ENCODE assay signal across 8 cellular contexts in the genomic region with DNA sequence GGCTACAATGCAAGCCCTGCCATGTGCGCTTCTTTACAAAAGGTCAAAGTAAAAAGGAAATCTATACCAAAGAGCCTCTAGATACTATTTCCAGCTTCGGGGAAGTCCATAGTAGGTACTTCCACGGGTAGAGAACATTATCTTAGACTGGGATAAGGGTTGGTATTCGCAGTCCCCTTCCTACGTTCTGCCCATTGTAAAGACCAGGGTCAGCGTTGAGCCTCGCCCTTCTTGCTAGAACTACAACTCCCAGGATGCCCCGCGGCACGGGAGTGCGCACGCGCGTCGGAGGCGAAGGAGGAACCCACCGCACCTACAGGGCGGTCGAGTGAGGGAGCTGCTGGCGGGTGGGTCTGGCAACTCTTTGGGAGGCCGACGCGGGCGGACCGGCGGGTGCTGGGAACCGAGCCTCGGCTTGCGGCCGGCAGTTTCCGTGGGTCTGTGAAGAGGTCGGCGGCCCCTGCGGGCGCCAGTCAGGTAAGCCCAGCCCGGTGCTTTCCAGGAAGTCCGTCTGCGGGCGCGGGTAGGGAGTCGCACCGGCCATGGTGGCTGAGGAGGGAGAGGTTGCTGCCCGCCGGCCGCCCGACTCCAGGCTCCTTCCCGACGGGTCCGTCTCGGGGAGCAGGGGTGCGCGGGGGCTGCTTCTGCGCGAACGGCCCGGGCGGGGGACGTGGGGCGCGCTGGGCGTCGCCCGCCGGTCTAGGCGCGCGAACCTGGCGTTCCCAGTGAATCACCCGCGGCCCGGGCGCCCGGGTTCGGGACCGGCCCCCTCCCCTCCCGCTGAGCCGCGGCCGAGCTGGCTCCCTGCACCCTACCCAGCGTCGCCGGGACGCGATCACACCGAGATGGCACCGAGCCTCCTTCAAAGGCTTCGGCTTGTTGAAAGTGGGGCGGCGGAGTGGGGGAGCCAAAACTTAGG.
A peak's percentile ranks its signal among the peaks of the same experiment; 100 is the strongest.
DNase-seq lines count a peak whose midpoint lies in the region; ATAC-seq and TF ChIP-seq lines count a peak whose summit lies in the region.

A gene (plus strand): TSS at position 294 of the 919 bp plus-strand sequence. CDS start 33,232 bp downstream, outside the sequence.

- peak within 1 kb of the TSS; percentile 78 for H3K27ac ChIP-seq in cingulate gyrus (ENCODE audit: low read depth, low read length)

- DNase-seq in AG09319 (ENCODE audit: extremely low read depth, low read depth) (peak; percentile 78), NCI-H446 treated with DMSO at 0.1 percent for 48 hours (lab: John Stamatoyannopoulos, UW) (peak; percentile 66), kidney glomerular epithelial cell (lab: John Stamatoyannopoulos, UW) (peak; percentile 62)
- DNase-seq in activated CD4-positive, alpha-beta T cell treated with anti-CD3 and anti-CD28 coated beads for 4 hours: peak; percentile 83 to 90
- DNase-seq in stimulated activated CD4-positive, alpha-beta T cell treated with anti-CD3 and anti-CD28 coated beads, Interleukin-15, amount 100 ng/mL, for 48 hours (ENCODE audit: low read depth in 2 of 2): peak; percentile 82 to 85

- ATAC-seq in GM19023 (IDR thresholded peaks at IDR 0.05; ENCODE audit: unreplicated experiment): peak; percentile 89
- peak; percentile 77 for ATAC-seq in HG03196 (IDR thresholded peaks at IDR 0.05; ENCODE audit: unreplicated experiment)

- no peak; the same call in 1 of the 2 replicates for TF ChIP-seq CTCF in AG09319 (IDR thresholded peaks at IDR 0.05; ENCODE audit: low read depth, low read length)

Comparison
In these comparisons a context has a peak if more than half of its experiments do, and no peak if none do; other contexts are left out.
1. Peak in every context shown above with its lines: DNase-seq, ATAC-seq and H3K27ac ChIP-seq.